ENCODE assay signal across 18 cellular contexts in genomic region chr3:26422415-26422814, GRCh38.
"Had no signal": no experiment of that assay in that cellular context is flagged by ENCODE, and none has a peak within 500 bp of the region (broad histone marks: within the 10 kb centered on the region; RNA-seq: fewer than 3 reads in every experiment).

No MANE protein-coding gene starts in this region.

- DNase-seq: activated CD4-positive, alpha-beta T cell treated with anti-CD3 and anti-CD28 coated beads, Interleukin-2, amount 50 U/mL, for 4 hours; activated T-cell treated with anti-CD3 and anti-CD28 coated beads for 4 hours; cerebellar nuclear complex; effector CD4-positive, alpha-beta T cell; gastrocnemius medialis; heart right ventricle; immature natural killer cell; kidney glomerular epithelial cell; left ventricle myocardium inferior; occipital lobe; posterior cingulate gyrus; retina; stimulated activated CD8-positive, alpha-beta memory T cell treated with anti-CD3 and anti-CD28 coated beads, Interleukin-4, amount 100 ng/mL, for 48 hours; stimulated activated naive CD4-positive, alpha-beta T cell; thyroid gland had no signal

- H3K36me3 Mint-ChIP-seq: activated naive CD8-positive, alpha-beta T cell; immature natural killer cell had no signal

- H3K4me3 Mint-ChIP-seq: activated naive CD8-positive, alpha-beta T cell; activated T-helper 1 cell treated with anti-CD3 and anti-CD28 coated beads, Interleukin-12 subunit alpha, Interleukin-12 subunit beta, Interleukin-2, Interleukin-4 antibody, amounts not matched to agents 30 ng/mL and 10 ng/mL and 1 ng/mL, durations not matched to agents 14 hours and 24 hours and 36 hours; immature natural killer cell had no signal

- H3K27ac Mint-ChIP-seq: activated naive CD8-positive, alpha-beta T cell; activated T-helper 1 cell treated with anti-CD3 and anti-CD28 coated beads, Interleukin-12 subunit alpha, Interleukin-12 subunit beta, Interleukin-2, Interleukin-4 antibody, amounts not matched to agents 30 ng/mL and 10 ng/mL and 1 ng/mL, durations not matched to agents 14 hours and 24 hours and 36 hours; immature natural killer cell had no signal

- ATAC-seq: esophagus mucosa, gastrocnemius medialis, heart right ventricle had no signal

- H3K4me1 Mint-ChIP-seq: immature natural killer cell had no signal

- H3K27me3 Mint-ChIP-seq: activated naive CD8-positive, alpha-beta T cell had no signal
